ENCODE assay signal across 13 cellular contexts in the genomic region with DNA sequence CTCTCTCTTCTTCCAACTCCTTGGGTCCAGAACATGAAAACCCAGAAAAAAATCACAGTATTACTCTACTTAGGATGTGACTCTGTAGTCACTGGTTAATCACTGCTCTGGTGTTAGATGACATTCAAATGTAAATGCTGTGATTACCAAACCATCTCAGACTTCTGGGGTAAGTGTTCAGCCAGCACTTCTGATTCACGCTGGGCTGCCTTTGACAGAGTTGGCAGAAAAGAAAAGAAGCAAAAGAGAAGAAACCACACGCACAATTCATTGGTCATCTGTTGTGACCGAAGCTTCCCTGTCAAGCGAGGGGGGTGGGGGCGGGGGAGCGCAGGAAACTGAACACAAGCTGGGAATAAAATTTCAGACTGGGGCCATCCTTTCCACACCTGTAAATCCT.
A peak's percentile ranks its signal among the peaks of the same experiment; 100 is the strongest.
DNase-seq lines count a peak whose midpoint lies in the region; ATAC-seq and TF ChIP-seq lines count a peak whose summit lies in the region.
"Had no signal": no experiment of that assay in that cellular context is flagged by ENCODE, and none has a peak within 500 bp of the region (broad histone marks: within the 10 kb centered on the region; RNA-seq: fewer than 3 reads in every experiment).

No MANE protein-coding gene starts in this region.

- TF ChIP-seq CTCF in esophagus squamous epithelium (IDR thresholded peaks at IDR 0.05) (no peak), neural crest cell (conservative IDR thresholded peaks at IDR 0.05) (no peak)

- H3K36me3 ChIP-seq in ACC112 (ENCODE audit: insufficient read depth, low read length) = no peaks in the 10 kb centered on the region
- H3K36me3 ChIP-seq in HUES6 (ENCODE audit: control insufficient read depth, insufficient read depth, low read length) = no peaks in the 10 kb centered on the region
- H3K36me3 ChIP-seq in esophagus squamous epithelium = no peaks in the 10 kb centered on the region

- intact Hi-C loops in esophagus squamous epithelium (cut with DNase I) = no loop called here

- WGBS in esophagus squamous epithelium, 2 donors = 66 to 69% methylated on average over 6 of the region's 6 CpGs

- H3K27me3 ChIP-seq in ACC112 (ENCODE audit: insufficient read depth, low read length) (no peaks in the 10 kb centered on the region), HUES6 (ENCODE audit: control insufficient read depth, insufficient read depth, low read length) (no peaks in the 10 kb centered on the region), esophagus squamous epithelium (no peaks in the 10 kb centered on the region)

- H3K79me2 ChIP-seq in ACC112 (ENCODE audit: control insufficient read depth, insufficient read depth, low read length, unreplicated experiment) = no peaks in the 10 kb centered on the region

- H3K9me3 ChIP-seq in HUES6 (ENCODE audit: control insufficient read depth, insufficient read depth, low read depth, low read length) (no peaks in the 10 kb centered on the region), esophagus squamous epithelium (no peaks in the 10 kb centered on the region)

- H3K4me1 ChIP-seq in ACC112 (ENCODE audit: control insufficient read depth, insufficient read depth, low read length, unreplicated experiment) (peaks cover 50% of the 10 kb centered on the region), HUES6 (ENCODE audit: control insufficient read depth, insufficient read depth, low read length) (peaks cover 71% of the 10 kb centered on the region), esophagus squamous epithelium (peaks cover 3 to 61% (median 25%) of the 10 kb centered on the region in 3 donors)

- no peaks in the 10 kb centered on the region for H3K9me3 Mint-ChIP-seq in neural crest cell
- no peaks in the 10 kb centered on the region for H3K9me3 Mint-ChIP-seq in activated T-cell treated with anti-CD3 and anti-CD28 coated beads, Interleukin-2, amount 50 U/mL, for 72 hours
- H3K9me3 Mint-ChIP-seq: activated CD4-positive, alpha-beta memory T cell treated with anti-CD3 and anti-CD28 coated beads, Interleukin-2, amount 10 ng/mL, durations not matched to agents 7 days and 5 days; CD4-positive, CD25-positive, alpha-beta regulatory T cell; stimulated activated naive CD8-positive, alpha-beta T cell treated with anti-CD3 and anti-CD28 coated beads, Interleukin-15, Interleukin-2, amounts not matched to agents 100 ng/mL and 50 ng/mL, for 24 hours had no signal

- peak overlapping the region; percentile 14 for H3K27ac Mint-ChIP-seq in neural crest cell (ENCODE audit: unreplicated experiment)
- H3K27ac Mint-ChIP-seq in activated T-cell treated with anti-CD3 and anti-CD28 coated beads, Interleukin-2, amount 50 U/mL, for 72 hours = no peak overlapping the region
- H3K27ac Mint-ChIP-seq: activated CD4-positive, alpha-beta memory T cell treated with anti-CD3 and anti-CD28 coated beads, Interleukin-2, amount 10 ng/mL, durations not matched to agents 7 days and 5 days; CD4-positive, CD25-positive, alpha-beta regulatory T cell; stimulated activated naive CD8-positive, alpha-beta T cell treated with anti-CD3 and anti-CD28 coated beads, Interleukin-15, Interleukin-2, amounts not matched to agents 100 ng/mL and 50 ng/mL, for 24 hours had no signal

- no peaks in the 10 kb centered on the region for H3K27me3 Mint-ChIP-seq in neural crest cell (ENCODE audit: low read depth)
- no peaks in the 10 kb centered on the region for H3K27me3 Mint-ChIP-seq in activated T-cell treated with anti-CD3 and anti-CD28 coated beads, Interleukin-2, amount 50 U/mL, for 72 hours (ENCODE audit: low read depth)
- H3K27me3 Mint-ChIP-seq: stimulated activated naive CD8-positive, alpha-beta T cell treated with anti-CD3 and anti-CD28 coated beads, Interleukin-15, Interleukin-2, amounts not matched to agents 100 ng/mL and 50 ng/mL, for 24 hours had no signal

- H3K4me3 ChIP-seq in ACC112 (ENCODE audit: low read depth, low read length) (peak overlapping the region; percentile 6; the same call in 1 of the 2 replicates), HUES6 (ENCODE audit: low read depth, low read length) (peak overlapping the region; percentile 8; the same call in 1 of the 2 replicates), esophagus squamous epithelium (no peak overlapping the region)
- H3K4me3 ChIP-seq: SK-N-MC had no signal

- H3K4me1 Mint-ChIP-seq in neural crest cell = peaks cover 89% of the 10 kb centered on the region
- H3K4me1 Mint-ChIP-seq in activated T-cell treated with anti-CD3 and anti-CD28 coated beads, Interleukin-2, amount 50 U/mL, for 72 hours (ENCODE audit: low read depth) = peaks cover 23% of the 10 kb centered on the region

- no peaks in the 10 kb centered on the region for H3K36me3 Mint-ChIP-seq in neural crest cell (ENCODE audit: low read depth)
- H3K36me3 Mint-ChIP-seq in activated T-cell treated with anti-CD3 and anti-CD28 coated beads, Interleukin-2, amount 50 U/mL, for 72 hours (ENCODE audit: insufficient read depth in 2 of 2) = no peaks in the 10 kb centered on the region

- no peak for ATAC-seq in activated T-cell treated with anti-CD3 and anti-CD28 coated beads, Interleukin-2, amount 50 U/mL, for 72 hours (replicated peaks in 1 of 2)

- H2AFZ ChIP-seq in ACC112 (ENCODE audit: low read length, unreplicated experiment) = no peak overlapping the region

- no peak for TF ChIP-seq POLR2A in esophagus squamous epithelium (IDR thresholded peaks at IDR 0.05)

- H3K27ac ChIP-seq in ACC112 (ENCODE audit: low read depth, low read length) = peak overlapping the region; percentile 86
- H3K27ac ChIP-seq in HUES6 (ENCODE audit: low read depth, low read length) = peak overlapping the region; percentile 58
- H3K27ac ChIP-seq in esophagus squamous epithelium = peak overlapping the region; percentile 7 to 77 (median 47)
- H3K27ac ChIP-seq: SK-N-MC had no signal

- peak overlapping the region; percentile 45 for H3K4me3 Mint-ChIP-seq in neural crest cell
- H3K4me3 Mint-ChIP-seq in activated T-cell treated with anti-CD3 and anti-CD28 coated beads, Interleukin-2, amount 50 U/mL, for 72 hours = no peak overlapping the region
- H3K4me3 Mint-ChIP-seq: activated CD4-positive, alpha-beta memory T cell treated with anti-CD3 and anti-CD28 coated beads, Interleukin-2, amount 10 ng/mL, durations not matched to agents 7 days and 5 days; CD4-positive, CD25-positive, alpha-beta regulatory T cell; stimulated activated naive CD8-positive, alpha-beta T cell treated with anti-CD3 and anti-CD28 coated beads, Interleukin-15, Interleukin-2, amounts not matched to agents 100 ng/mL and 50 ng/mL, for 24 hours had no signal

- H3K9ac ChIP-seq in HUES6 (ENCODE audit: low read length) = no peak overlapping the region

- DNase-seq in esophagus squamous epithelium (lab: John Stamatoyannopoulos, UW) (no peak), neural crest cell (ENCODE audit: low read depth, low spot score) (no peak), EL (no peak), cerebellar cortex (ENCODE audit: low spot score) (no peak), AML-193 (lab: John Stamatoyannopoulos, UW) (no peak)
- no peak for DNase-seq in activated T-cell treated with anti-CD3 and anti-CD28 coated beads, Interleukin-2, amount 50 U/mL, for 72 hours
- DNase-seq: activated CD4-positive, alpha-beta memory T cell treated with anti-CD3 and anti-CD28 coated beads, Interleukin-2, amount 10 ng/mL, durations not matched to agents 7 days and 5 days; CD4-positive, CD25-positive, alpha-beta regulatory T cell; stimulated activated CD4-positive, alpha-beta T cell treated with anti-CD3 and anti-CD28 coated beads, Interleukin-12 subunit alpha, Interleukin-12 subunit beta, amount 100 ng/mL, for 4 hours had no signal

Comparison
In these comparisons a context has a peak if more than half of its experiments do, and no peak if none do; other contexts are left out.
1. H3K4me3 ChIP-seq: peak in ACC112 (single experiment) and HUES6 (single experiment); none in esophagus squamous epithelium (0 of 4).
2. Peak in every context shown above with its lines, with median percentiles within 50 percentile points of each other: H3K27ac ChIP-seq.